In genomic region chr12:50275127-50275526, GRCh38 we compare ENCODE assay signal across 8 cellular contexts. TPM values are rescaled to one million over a fixed set of nuclear protein-coding genes. Genes with fewer than 3 reads are reported as not detected.
A peak's percentile ranks its signal among the peaks of the same experiment; 100 is the strongest.
DNase-seq lines count a peak whose midpoint lies in the region; ATAC-seq and TF ChIP-seq lines count a peak whose summit lies in the region.
"Not testable (repeated sequence)": the region's sequence is repeated elsewhere in the genome, so short reads cannot be mapped to it uniquely, and the experiment has no call there.

No MANE protein-coding gene starts in this region.

- WGBS in heart left ventricle, 4 donors: 94 to 98% (median 95%) methylated on average over 5 of the region's 5 CpGs
- WGBS in spleen, 5 donors: 85 to 93% (median 92%) methylated on average over 5 of the region's 5 CpGs

- H3K27ac Mint-ChIP-seq in activated T-helper 2 cell treated with anti-CD3 and anti-CD28 coated beads, Interferon-gamma antibody, Interleukin-2, Interleukin-4, amounts not matched to agents 10 μg/mL and 5 μg/mL and 100 μg/mL, durations not matched to agents 14 hours and 24 hours and 36 hours: peak overlapping the region; percentile 4

- not testable (repeated sequence) for H3K4me3 ChIP-seq in breast epithelium; heart left ventricle; left lung; muscle layer of duodenum (ENCODE audit: low read depth in 1 of 2, low read length in 2 of 2); spleen; upper lobe of right lung

- peak overlapping the region; percentile 40 to 57 for H3K27ac ChIP-seq in breast epithelium
- H3K27ac ChIP-seq in heart left ventricle: peak overlapping the region in 11 of 12 donors; percentile 33 to 73 (median 63)
- H3K27ac ChIP-seq in left lung: peak overlapping the region; percentile 33 to 54
- H3K27ac ChIP-seq in muscle layer of duodenum (ENCODE audit: low read length): peak overlapping the region; percentile 60
- H3K27ac ChIP-seq in spleen: peak overlapping the region in 6 of 8 donors; percentile 30 to 88 (median 62)
- H3K27ac ChIP-seq in upper lobe of right lung: peak overlapping the region; percentile 48

- not testable (repeated sequence) for TF ChIP-seq RAD21 in Ishikawa (IDR thresholded peaks at IDR 0.05; ENCODE audit: low read depth)

- peaks cover 33% of the 10 kb centered on the region for H3K36me3 Mint-ChIP-seq in activated T-helper 2 cell treated with anti-CD3 and anti-CD28 coated beads, Interferon-gamma antibody, Interleukin-2, Interleukin-4, amounts not matched to agents 10 μg/mL and 5 μg/mL and 100 μg/mL, durations not matched to agents 14 hours and 24 hours and 36 hours (ENCODE audit: low read depth)

- intact Hi-C loops in activated T-helper 2 cell treated with anti-CD3 and anti-CD28 coated beads, Interferon-gamma antibody, Interleukin-2, Interleukin-4, amounts not matched to agents 10 μg/mL and 5 μg/mL and 100 μg/mL, durations not matched to agents 14 hours and 24 hours and 36 hours (cut with micrococcal nuclease); breast epithelium (cut with DNase I; ENCODE audit: low total_unique reads); heart left ventricle (cut with DNase I); left lung (cut with DNase I); upper lobe of right lung (cut with DNase I): not testable (repeated sequence)
- intact Hi-C loops in spleen (cut with DNase I; ENCODE audit: low total_unique reads): loop anchor here (10.0 kb wide), 1 partner anchor 50 kb away; no protein-coding TSS in a partner anchor

- not testable (repeated sequence) for H3K4me1 ChIP-seq in breast epithelium; muscle layer of duodenum (ENCODE audit: control insufficient read depth in 1 of 2, insufficient read depth in 2 of 2, low read length in 2 of 2)
- H3K4me1 ChIP-seq in heart left ventricle: peaks cover 0 to 53% (median 19%) of the 10 kb centered on the region in 12 donors
- peaks cover 4 to 23% of the 10 kb centered on the region in 2 donors for H3K4me1 ChIP-seq in left lung
- peaks cover 0 to 38% (median 17%) of the 10 kb centered on the region in 6 donors for H3K4me1 ChIP-seq in spleen
- peaks cover 36% of the 10 kb centered on the region for H3K4me1 ChIP-seq in upper lobe of right lung

- peaks cover 38% of the 10 kb centered on the region for H3K4me1 Mint-ChIP-seq in activated T-helper 2 cell treated with anti-CD3 and anti-CD28 coated beads, Interferon-gamma antibody, Interleukin-2, Interleukin-4, amounts not matched to agents 10 μg/mL and 5 μg/mL and 100 μg/mL, durations not matched to agents 14 hours and 24 hours and 36 hours (ENCODE audit: low read depth)

- not testable (repeated sequence) for H3K4me3 Mint-ChIP-seq in activated T-helper 2 cell treated with anti-CD3 and anti-CD28 coated beads, Interferon-gamma antibody, Interleukin-2, Interleukin-4, amounts not matched to agents 10 μg/mL and 5 μg/mL and 100 μg/mL, durations not matched to agents 14 hours and 24 hours and 36 hours (ENCODE audit: low read depth)

- not testable (repeated sequence) for H3K36me3 ChIP-seq in breast epithelium; heart left ventricle; left lung; muscle layer of duodenum (ENCODE audit: control insufficient read depth in 1 of 2, insufficient read depth in 2 of 2, low read length in 2 of 2); spleen; upper lobe of right lung

- not testable (repeated sequence) for H3K9me3 ChIP-seq in breast epithelium; heart left ventricle; left lung; muscle layer of duodenum (ENCODE audit: control insufficient read depth in 1 of 2, low read length in 2 of 2); spleen; upper lobe of right lung

- not testable (repeated sequence) for H3K27me3 Mint-ChIP-seq in activated T-helper 2 cell treated with anti-CD3 and anti-CD28 coated beads, Interferon-gamma antibody, Interleukin-2, Interleukin-4, amounts not matched to agents 10 μg/mL and 5 μg/mL and 100 μg/mL, durations not matched to agents 14 hours and 24 hours and 36 hours (ENCODE audit: low read depth)

- H3K9me3 Mint-ChIP-seq in activated T-helper 2 cell treated with anti-CD3 and anti-CD28 coated beads, Interferon-gamma antibody, Interleukin-2, Interleukin-4, amounts not matched to agents 10 μg/mL and 5 μg/mL and 100 μg/mL, durations not matched to agents 14 hours and 24 hours and 36 hours: not testable (repeated sequence)

- not testable (repeated sequence) for TF ChIP-seq CTCF in breast epithelium (IDR thresholded peaks at IDR 0.05); heart left ventricle (IDR thresholded peaks at IDR 0.05); left lung (IDR thresholded peaks at IDR 0.05); spleen (IDR thresholded peaks at IDR 0.05 in 8 of 11, conservative IDR thresholded peaks at IDR 0.05 in 3 of 11); upper lobe of right lung (IDR thresholded peaks at IDR 0.05)

- not testable (repeated sequence) for TF ChIP-seq POLR2A in breast epithelium (IDR thresholded peaks at IDR 0.05); heart left ventricle (IDR thresholded peaks at IDR 0.05); spleen (IDR thresholded peaks at IDR 0.05)

- not testable (repeated sequence) for DNase-seq in activated T-helper 2 cell treated with anti-CD3 and anti-CD28 coated beads, Interferon-gamma antibody, Interleukin-2, Interleukin-4, amounts not matched to agents 10 μg/mL and 5 μg/mL and 100 μg/mL, durations not matched to agents 14 hours and 24 hours and 36 hours (ENCODE audit: low spot score); breast epithelium (ENCODE audit: low spot score in 2 of 2); heart left ventricle; left lung; spleen; upper lobe of right lung

- H3K27me3 ChIP-seq in breast epithelium; heart left ventricle; left lung; muscle layer of duodenum (ENCODE audit: low read depth, low read length); spleen (replicated peaks in 1 of 7); upper lobe of right lung: not testable (repeated sequence)

- ATAC-seq in heart left ventricle, left lung, upper lobe of right lung: not testable (repeated sequence)

- not testable (repeated sequence) for TF ChIP-seq EP300 in Ishikawa (IDR thresholded peaks at IDR 0.05; ENCODE audit: borderline replicate concordance)

TF ChIP-seq in Ishikawa, 13 proteins besides CTCF, POLR2A, EP300 and RAD21:
- peak; percentile 51 for TF ChIP-seq CEBPB (IDR thresholded peaks at IDR 0.05)

RNA-seq across cellular contexts. Expression of gene LIMA1, which starts 8.2 kb away (rescaled TPM):
- total RNA-seq in activated T-helper 2 cell treated with anti-CD3 and anti-CD28 coated beads, Interferon-gamma antibody, Interleukin-2, Interleukin-4, amounts not matched to agents 10 μg/mL and 5 μg/mL and 100 μg/mL, durations not matched to agents 14 hours and 24 hours and 36 hours: 331 and 333 TPM in 2 replicates
- total RNA-seq in breast epithelium (100 to 1,000 TPM; 128 to 162 (median 156) TPM), heart left ventricle (10 to 100 TPM; 12.7 to 38.8 (median 14.8) TPM), left lung (10 to 100 TPM; 82.3 to 84.1 TPM), spleen (100 to 1,000 TPM in 1 of 7 donors, 10 to 100 TPM in 6; 59.5 to 102 (median 64.3) TPM), upper lobe of right lung (81.1 TPM)
- polyA plus RNA-seq in heart left ventricle (10 to 100 TPM; 11.6 to 13.1 TPM), spleen (10 to 100 TPM; 15.3 to 45.1 (median 22.7) TPM)
